In the genomic region with DNA sequence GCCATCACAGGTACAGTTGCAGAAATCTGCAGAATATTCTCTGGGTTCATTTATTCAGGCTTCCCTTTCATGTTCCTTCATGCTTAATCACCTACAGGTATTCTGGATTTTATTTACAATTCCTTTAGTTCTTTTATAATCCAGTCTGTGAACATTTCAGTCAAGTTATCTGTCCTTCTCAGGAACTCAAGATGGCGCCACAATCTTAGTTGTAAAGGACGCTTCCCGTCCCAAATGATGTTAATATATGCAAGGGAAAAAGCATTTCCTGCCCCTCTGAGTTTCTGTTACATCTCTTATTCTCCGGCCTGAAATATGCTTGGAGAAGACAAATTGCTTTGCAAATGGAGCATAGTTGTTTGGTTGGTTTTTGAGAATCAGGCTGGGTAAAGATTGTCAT, we compare ENCODE assay signal across 8 cellular contexts. TPM values are rescaled to one million over a fixed set of nuclear protein-coding genes. Genes with fewer than 3 reads are reported as not detected.
DNase-seq lines count a peak whose midpoint lies in the region; ATAC-seq and TF ChIP-seq lines count a peak whose summit lies in the region.

No MANE protein-coding gene starts in this region.

- H3K4me1 ChIP-seq in breast epithelium, result no peaks in the 10 kb centered on the region
- no peaks in the 10 kb centered on the region for H3K4me1 ChIP-seq in gastroesophageal sphincter
- peaks cover 0 to 2% of the 10 kb centered on the region in 2 donors for H3K4me1 ChIP-seq in thyroid gland

- no peaks in the 10 kb centered on the region for H3K27me3 Mint-ChIP-seq in MCF 10A (ENCODE audit: insufficient read depth, unreplicated experiment)

- H3K9me3 ChIP-seq in breast epithelium (no peaks in the 10 kb centered on the region), gastroesophageal sphincter (no peaks in the 10 kb centered on the region), thyroid gland (no peaks in the 10 kb centered on the region)

- WGBS in gastroesophageal sphincter (ENCODE audit: low coverage in 1 of 2), 2 donors, result 4 to 17% methylated on average over 4 of the region's 4 CpGs
- WGBS in thyroid gland, 2 donors, result 20 to 27% methylated on average over 4 of the region's 4 CpGs

- no peaks in the 10 kb centered on the region for H3K36me3 ChIP-seq in breast epithelium
- peaks cover 0 to 6% of the 10 kb centered on the region in 2 donors for H3K36me3 ChIP-seq in gastroesophageal sphincter
- H3K36me3 ChIP-seq in thyroid gland, result peaks cover 0 to 6% of the 10 kb centered on the region in 2 donors

- no peak overlapping the region for H3K27ac Mint-ChIP-seq in MCF 10A (ENCODE audit: low read depth, unreplicated experiment)

- H3K4me3 Mint-ChIP-seq in MCF 10A (ENCODE audit: unreplicated experiment), result no peak overlapping the region

- ATAC-seq in gastroesophageal sphincter (no peak), omental fat pad (ENCODE audit: low FRiP score) (no peak), HG02870 (IDR thresholded peaks at IDR 0.05; ENCODE audit: unreplicated experiment) (no peak), GM18511 (IDR thresholded peaks at IDR 0.05; ENCODE audit: unreplicated experiment) (no peak)

- H3K36me3 Mint-ChIP-seq in MCF 10A (ENCODE audit: insufficient read depth, unreplicated experiment), result peaks cover 12% of the 10 kb centered on the region

- TF ChIP-seq EP300 in gastroesophageal sphincter (IDR thresholded peaks at IDR 0.05), result no peak

- POLR2A ChIA-PET in MCF 10A (lab: Yijun Ruan, JAX), result interaction anchor here (0.9 to 1.1 kb wide), 3 partner anchors 8 to 284 kb away, joined by 3 read pairs; no protein-coding TSS in a partner anchor

- no peak overlapping the region for H3K4me3 ChIP-seq in breast epithelium
- H3K4me3 ChIP-seq in gastroesophageal sphincter, result no peak overlapping the region
- no peak overlapping the region for H3K4me3 ChIP-seq in thyroid gland (replicated peaks in 1 of 3)

- no peak overlapping the region for H3K27ac ChIP-seq in breast epithelium
- no peak overlapping the region for H3K27ac ChIP-seq in gastroesophageal sphincter
- H3K27ac ChIP-seq in thyroid gland, result no peak overlapping the region

- peaks cover 6% of the 10 kb centered on the region for H3K4me1 Mint-ChIP-seq in MCF 10A (ENCODE audit: insufficient read depth, unreplicated experiment)

- TF ChIP-seq CTCF in MCF 10A (IDR thresholded peaks at IDR 0.05; ENCODE audit: unreplicated experiment), result peak; percentile 32
- TF ChIP-seq CTCF in breast epithelium (IDR thresholded peaks at IDR 0.05), result peak in 1 of 3 donors; percentile 45
- TF ChIP-seq CTCF in gastroesophageal sphincter (IDR thresholded peaks at IDR 0.05), result peak; percentile 9 to 61 (median 48)
- TF ChIP-seq CTCF in thyroid gland (IDR thresholded peaks at IDR 0.05), result peak in 4 of 6 experiments; percentile 46 to 63 (median 52)
- TF ChIP-seq CTCF in omental fat pad (IDR thresholded peaks at IDR 0.05), result no peak

- H3K9me3 Mint-ChIP-seq in MCF 10A (ENCODE audit: unreplicated experiment), result no peaks in the 10 kb centered on the region

- TF ChIP-seq POLR2A in breast epithelium (IDR thresholded peaks at IDR 0.05) (no peak), gastroesophageal sphincter (IDR thresholded peaks at IDR 0.05) (no peak), thyroid gland (IDR thresholded peaks at IDR 0.05) (no peak)

- BruUV-seq in MCF 10A (replicated peaks; lab: Mats Ljungman, UMichigan), result no TSS peak

- H3K27me3 ChIP-seq in breast epithelium (no peaks in the 10 kb centered on the region), gastroesophageal sphincter (no peaks in the 10 kb centered on the region), thyroid gland (no peaks in the 10 kb centered on the region)

- CTCF ChIA-PET in MCF 10A (lab: Yijun Ruan, JAX), result interaction anchor here (0.6 to 28.3 kb wide), 8 partner anchors 8 to 525 kb away, joined by 3 to 457 read pairs (median 4); no protein-coding TSS in a partner anchor

- intact Hi-C loops in MCF 10A (cut with micrococcal nuclease), result loop anchor here (1.0 kb wide), 2 partner anchors 280 to 521 kb away; no protein-coding TSS in a partner anchor
- intact Hi-C loops in breast epithelium (cut with DNase I; ENCODE audit: low total_unique reads), result no loop called here
- intact Hi-C loops in thyroid gland (cut with DNase I), result loop anchor here (5.0 kb wide), 1 partner anchor 285 kb away; no protein-coding TSS in a partner anchor

- DNase-seq in MCF 10A (ENCODE audit: unreplicated experiment) (peak; percentile 65), breast epithelium (ENCODE audit: low spot score in 2 of 2) (no peak), RKO (ENCODE audit: low spot score) (peak; percentile 34), thyroid gland (peak; percentile 23 to 26), omental fat pad (ENCODE audit: low spot score) (no peak)

RNA-seq across cellular contexts. Expression of gene F3, which starts 19.3 kb away (rescaled TPM):
- total RNA-seq in MCF 10A (2022) (173 and 296 TPM in 2 replicates), breast epithelium (100 to 1,000 TPM in 2 of 3 donors, 10 to 100 TPM in 1; 61.9 to 115 (median 108) TPM), gastroesophageal sphincter (100 to 1,000 TPM in 1 of 4 donors, 10 to 100 TPM in 3; 15.4 to 110 (median 19.0) TPM), thyroid gland (100 to 1,000 TPM in 2 of 4 donors, 10 to 100 TPM in 2; 59.4 to 132 (median 99.0) TPM), omental fat pad (100 to 1,000 TPM in 3 of 4 donors, 10 to 100 TPM in 1; 91.0 to 244 (median 186) TPM)

Comparison
In these comparisons a context has a peak if more than half of its experiments do, and no peak if none do; other contexts are left out.
1. DNase-seq: peak in MCF 10A (single experiment), RKO (single experiment) and thyroid gland (2 of 2); none in breast epithelium (0 of 2) and omental fat pad (single experiment).
2. CTCF ChIP-seq: peak in MCF 10A (single experiment), gastroesophageal sphincter (4 of 4) and thyroid gland (4 of 6); none in omental fat pad (0 of 3).